12 cellular contexts compared by ENCODE assay signal in the genomic region with DNA sequence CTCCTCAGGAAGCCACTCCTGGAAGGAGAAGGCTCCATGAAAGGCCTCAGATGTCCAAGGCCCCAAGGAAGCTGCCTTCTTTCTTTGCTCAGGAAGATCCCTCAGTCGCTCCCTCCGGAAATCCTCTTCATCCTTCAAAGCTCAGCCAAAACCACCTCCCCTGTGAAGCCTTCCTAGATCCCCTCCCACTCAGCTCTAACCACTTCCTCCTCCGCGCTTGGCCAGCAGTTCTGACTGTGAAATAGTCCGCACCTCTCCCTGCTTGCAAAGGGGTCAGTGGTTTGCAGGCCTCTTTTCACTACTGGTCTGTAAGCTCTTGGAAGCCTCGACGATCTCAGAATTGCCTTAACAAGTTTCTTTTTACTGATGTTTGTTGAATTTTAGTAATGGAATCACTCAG. TPM values are rescaled to one million over a fixed set of nuclear protein-coding genes. Genes with fewer than 3 reads are reported as not detected.
DNase-seq lines count a peak whose midpoint lies in the region; ATAC-seq and TF ChIP-seq lines count a peak whose summit lies in the region.
"Had no signal": no experiment of that assay in that cellular context is flagged by ENCODE, and none has a peak within 500 bp of the region (broad histone marks: within the 10 kb centered on the region; RNA-seq: fewer than 3 reads in every experiment).

No MANE protein-coding gene starts in this region.

- no peaks in the 10 kb centered on the region for H3K27me3 Mint-ChIP-seq in activated naive CD8-positive, alpha-beta T cell treated with anti-CD3 and anti-CD28 coated beads, Interleukin-2, amount 50 U/mL, for 24 hours

- no peak for TF ChIP-seq POLR2A in NB4 (IDR thresholded peaks at IDR 0.05; ENCODE audit: extremely low read depth, insufficient read length)

- TF ChIP-seq CTCF in NB4 (IDR thresholded peaks at IDR 0.05; ENCODE audit: low read depth, low read length) (no peak), dorsolateral prefrontal cortex (IDR thresholded peaks at IDR 0.05 in 54 of 56, conservative IDR thresholded peaks at IDR 0.05 in 2 of 56; ENCODE audit: low read depth in 1 of 56, partially characterized antibody in 56 of 56) (no peak)

- peaks cover 21% of the 10 kb centered on the region for H3K4me1 Mint-ChIP-seq in activated naive CD8-positive, alpha-beta T cell treated with anti-CD3 and anti-CD28 coated beads, Interleukin-2, amount 50 U/mL, for 24 hours

- no peaks in the 10 kb centered on the region for H3K36me3 Mint-ChIP-seq in activated naive CD8-positive, alpha-beta T cell treated with anti-CD3 and anti-CD28 coated beads, Interleukin-2, amount 50 U/mL, for 24 hours (ENCODE audit: low read depth)

- no peak overlapping the region for H3K27ac Mint-ChIP-seq in activated naive CD8-positive, alpha-beta T cell treated with anti-CD3 and anti-CD28 coated beads, Interleukin-2, amount 50 U/mL, for 24 hours

- peak; percentile 59 for ATAC-seq in GM19455 (IDR thresholded peaks at IDR 0.05; ENCODE audit: unreplicated experiment)
- no peak for ATAC-seq in activated naive CD8-positive, alpha-beta T cell treated with anti-CD3 and anti-CD28 coated beads, Interleukin-2, amount 50 U/mL, for 24 hours
- no peak for ATAC-seq in GM19324 (IDR thresholded peaks at IDR 0.05; ENCODE audit: low FRiP score, unreplicated experiment)
- no peak for ATAC-seq in HG03354 (IDR thresholded peaks at IDR 0.05; ENCODE audit: poor library complexity, severe bottlenecking, unreplicated experiment)

- H3K4me3 ChIP-seq in NB4 (ENCODE audit: low read depth, low read length): peak overlapping the region; percentile 49
- no peak overlapping the region for H3K4me3 ChIP-seq in dorsolateral prefrontal cortex
- H3K4me3 ChIP-seq: adrenal gland, gastroesophageal sphincter had no signal

- DNase-seq in CMK (ENCODE audit: low read depth) (peak; percentile 65), NB4 (ENCODE audit: low read depth) (peak; percentile 93), medulla oblongata (ENCODE audit: extremely low spot score) (no peak), dorsolateral prefrontal cortex (no peak)
- DNase-seq in activated naive CD8-positive, alpha-beta T cell treated with anti-CD3 and anti-CD28 coated beads, Interleukin-2, amount 50 U/mL, for 24 hours: peak; percentile 8
- DNase-seq: KBM-7, RPMI8226 had no signal

- intact Hi-C loops in dorsolateral prefrontal cortex (cut with DNase I): loop anchor here (5.0 to 10.0 kb wide), 4 partner anchors 84 to 216 kb away; a partner anchor contains a TSS

- no peaks in the 10 kb centered on the region for H3K27me3 ChIP-seq in dorsolateral prefrontal cortex
- H3K27me3 ChIP-seq: adrenal gland, gastroesophageal sphincter had no signal

- H3K4me3 Mint-ChIP-seq in activated naive CD8-positive, alpha-beta T cell treated with anti-CD3 and anti-CD28 coated beads, Interleukin-2, amount 50 U/mL, for 24 hours: no peak overlapping the region

- H3K9me3 Mint-ChIP-seq in activated naive CD8-positive, alpha-beta T cell treated with anti-CD3 and anti-CD28 coated beads, Interleukin-2, amount 50 U/mL, for 24 hours: no peaks in the 10 kb centered on the region

- no peak overlapping the region for H3K27ac ChIP-seq in dorsolateral prefrontal cortex

RNA-seq across cellular contexts. Expression of a gene that starts 23.9 kb away (rescaled TPM):
- total RNA-seq in dorsolateral prefrontal cortex: 10 to 100 TPM in 88 of 120 experiments, 1 to 10 TPM in 32; 5.9 to 27.4 (median 12.6) TPM

RNA-seq across cellular contexts. Expression of a gene that starts 55.7 kb away (rescaled TPM):
- 10 to 100 TPM; 37.6 to 78.5 (median 54.4) TPM for total RNA-seq in dorsolateral prefrontal cortex

Comparison
In these comparisons a context has a peak if more than half of its experiments do, and no peak if none do; other contexts are left out.
1. DNase-seq: peak in CMK (single experiment), NB4 (single experiment) and activated naive CD8-positive, alpha-beta T cell treated with anti-CD3 and anti-CD28 coated beads, Interleukin-2, amount 50 U/mL, for 24 hours (single experiment); none in medulla oblongata (single experiment) and dorsolateral prefrontal cortex (0 of 10).